21 cellular contexts compared by ENCODE assay signal in genomic region chr22:48827904-48828555, GRCh38.
DNase-seq lines count a peak whose midpoint lies in the region; ATAC-seq and TF ChIP-seq lines count a peak whose summit lies in the region.
"Had no signal": no experiment of that assay in that cellular context is flagged by ENCODE, and none has a peak within 500 bp of the region (broad histone marks: within the 10 kb centered on the region; RNA-seq: fewer than 3 reads in every experiment).

No MANE protein-coding gene starts in this region.

- no peaks in the 10 kb centered on the region for H3K4me1 Mint-ChIP-seq in activated T-cell treated with anti-CD3 and anti-CD28 coated beads, Interleukin-2, amount 50 U/mL, for 24 hours (ENCODE audit: low read depth)
- H3K4me1 Mint-ChIP-seq: memory B cell; stimulated activated naive B cell treated with anti-CD40 and anti-IgM and Interleukin-4, amounts not matched to agents 10 μg/mL and 1 μg/mL and 100 μg/mL, for 72 hours had no signal

- no peak overlapping the region for H3K4me3 ChIP-seq in spleen
- H3K4me3 ChIP-seq in adrenal gland: no peak overlapping the region
- H3K4me3 ChIP-seq: BLaER1, thoracic aorta had no signal

- H3K27me3 ChIP-seq in spleen (replicated peaks in 1 of 7): peaks cover 0 to 64% (median 0%) of the 10 kb centered on the region in 7 donors
- H3K27me3 ChIP-seq in adrenal gland: no peaks in the 10 kb centered on the region
- H3K27me3 ChIP-seq: BLaER1 had no signal

- H3K9me3 ChIP-seq in spleen (peaks cover 2 to 33% (median 22%) of the 10 kb centered on the region in 8 donors), adrenal gland (replicated peaks in 1 of 3) (no peaks in the 10 kb centered on the region)

- ATAC-seq in GM19351 (IDR thresholded peaks at IDR 0.05; ENCODE audit: unreplicated experiment): no peak
- ATAC-seq: activated T-cell treated with anti-CD3 and anti-CD28 coated beads, Interleukin-2, amount 50 U/mL, for 72 hours; stimulated activated naive B cell treated with anti-CD40 and anti-IgM and Interleukin-4, amounts not matched to agents 10 μg/mL and 1 μg/mL and 100 μg/mL, for 72 hours had no signal

- H3K4me1 ChIP-seq in spleen (no peaks in the 10 kb centered on the region), adrenal gland (replicated peaks in 1 of 2) (no peaks in the 10 kb centered on the region)
- H3K4me1 ChIP-seq: BLaER1 had no signal

- H3K27me3 Mint-ChIP-seq in activated T-cell treated with anti-CD3 and anti-CD28 coated beads, Interleukin-2, amount 50 U/mL, for 24 hours: peaks cover 35% of the 10 kb centered on the region

- DNase-seq in activated T-cell treated with anti-CD3 and anti-CD28 coated beads, Interleukin-2, amount 50 U/mL, for 24 hours: peak; percentile 19
- no peak for DNase-seq in activated T-cell treated with anti-CD3 and anti-CD28 coated beads, Interleukin-2, amount 50 U/mL, for 1 hour
- DNase-seq in NCI-H748 treated with DMSO at 0.1 percent for 48 hours (lab: John Stamatoyannopoulos, UW) (peak; percentile 58), left kidney (ENCODE audit: low read depth, low spot score) (peak; percentile 64), spleen (peak; percentile 63), adrenal gland (no peak), AML-193 (lab: John Stamatoyannopoulos, UW) (no peak)
- DNase-seq: activated CD4-positive, alpha-beta T cell treated with anti-CD3 and anti-CD28 coated beads for 4 hours; activated naive CD4-positive, alpha-beta T cell treated with anti-CD3 and anti-CD28 coated beads, Interleukin-2, amount 50 U/mL, for 16 hours; activated T-cell treated with anti-CD3 and anti-CD28 coated beads, Interleukin-2, amount 50 U/mL, for 72 hours; dermis blood vessel endothelial cell; glutamatergic neuron; NCI-H774; occipital lobe; stimulated activated CD4-positive, alpha-beta T cell treated with anti-CD3 and anti-CD28 coated beads, Interleukin-4, amount 100 ng/mL, for 1 hour; stimulated activated naive B cell treated with anti-CD40 and anti-IgM and Interleukin-4, amounts not matched to agents 10 μg/mL and 1 μg/mL and 100 μg/mL, for 72 hours had no signal

- H3K27ac Mint-ChIP-seq in activated T-cell treated with anti-CD3 and anti-CD28 coated beads, Interleukin-2, amount 50 U/mL, for 24 hours: no peak overlapping the region
- H3K27ac Mint-ChIP-seq: activated T-cell treated with anti-CD3 and anti-CD28 coated beads, Interleukin-2, amount 50 U/mL, for 72 hours; IgD-negative memory B cell; memory B cell; stimulated activated naive B cell treated with anti-CD40 and anti-IgM and Interleukin-4, amounts not matched to agents 10 μg/mL and 1 μg/mL and 100 μg/mL, for 72 hours had no signal

- H3K27ac ChIP-seq in spleen (no peak overlapping the region), adrenal gland (no peak overlapping the region)
- H3K27ac ChIP-seq: BLaER1, thoracic aorta had no signal

- intact Hi-C loops in spleen (cut with DNase I; ENCODE audit: low total_unique reads): no loop called here
- intact Hi-C loops in adrenal gland (cut with DNase I): no loop called here

- no peaks in the 10 kb centered on the region for H3K36me3 ChIP-seq in spleen
- H3K36me3 ChIP-seq in adrenal gland (replicated peaks in 1 of 2): no peaks in the 10 kb centered on the region
- H3K36me3 ChIP-seq: BLaER1, thoracic aorta had no signal

- WGBS in spleen, 5 donors: 67 to 78% (median 72%) methylated on average over 18 of the region's 18 CpGs
- 54 to 84% (median 59%) methylated on average over 5 to 18 of the region's 18 CpGs for WGBS in adrenal gland, 4 donors

- peaks cover 4% of the 10 kb centered on the region for H3K9me3 Mint-ChIP-seq in activated T-cell treated with anti-CD3 and anti-CD28 coated beads, Interleukin-2, amount 50 U/mL, for 24 hours

- TF ChIP-seq POLR2A in spleen (IDR thresholded peaks at IDR 0.05): no peak
- TF ChIP-seq POLR2A in adrenal gland (IDR thresholded peaks at IDR 0.05): no peak

- TF ChIP-seq CTCF in spleen (IDR thresholded peaks at IDR 0.05 in 8 of 11, conservative IDR thresholded peaks at IDR 0.05 in 3 of 11) (no peak), adrenal gland (IDR thresholded peaks at IDR 0.05) (no peak)

- H3K36me3 Mint-ChIP-seq in activated T-cell treated with anti-CD3 and anti-CD28 coated beads, Interleukin-2, amount 50 U/mL, for 24 hours (ENCODE audit: low read depth): no peaks in the 10 kb centered on the region
- H3K36me3 Mint-ChIP-seq: IgD-negative memory B cell, memory B cell had no signal

- no peak overlapping the region for H3K4me3 Mint-ChIP-seq in activated T-cell treated with anti-CD3 and anti-CD28 coated beads, Interleukin-2, amount 50 U/mL, for 24 hours
- H3K4me3 Mint-ChIP-seq: activated T-cell treated with anti-CD3 and anti-CD28 coated beads, Interleukin-2, amount 50 U/mL, for 72 hours; IgD-negative memory B cell; memory B cell; stimulated activated naive B cell treated with anti-CD40 and anti-IgM and Interleukin-4, amounts not matched to agents 10 μg/mL and 1 μg/mL and 100 μg/mL, for 72 hours had no signal

Comparison
In these comparisons a context has a peak if more than half of its experiments do, and no peak if none do; other contexts are left out.
1. DNase-seq: peak in activated T-cell treated with anti-CD3 and anti-CD28 coated beads, Interleukin-2, amount 50 U/mL, for 24 hours (single experiment), NCI-H748 treated with DMSO at 0.1 percent for 48 hours (single experiment), left kidney (single experiment) and spleen (single experiment); none in activated T-cell treated with anti-CD3 and anti-CD28 coated beads, Interleukin-2, amount 50 U/mL, for 1 hour (single experiment), adrenal gland (0 of 7) and AML-193 (0 of 2).